In the genomic region with DNA sequence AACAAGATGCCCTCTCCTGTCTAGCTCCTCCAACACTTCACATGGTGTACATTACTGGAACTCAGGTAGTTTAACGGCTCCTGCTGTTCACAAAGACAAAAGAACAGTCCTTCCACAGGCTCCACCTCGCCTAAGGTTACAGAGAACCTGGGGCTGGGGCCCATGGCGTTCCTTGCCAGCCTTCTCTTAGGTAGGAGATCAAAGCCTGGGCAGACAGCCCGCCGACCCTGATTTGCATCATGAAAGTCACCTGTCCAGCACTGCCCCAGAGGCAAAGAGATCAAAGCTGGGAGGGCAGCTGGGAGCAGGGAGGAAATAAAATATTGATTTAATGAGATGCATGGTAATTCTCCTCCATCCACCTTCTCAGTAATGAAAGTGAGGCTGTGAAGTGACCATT, we compare ENCODE assay signal across 23 cellular contexts.
"Had no signal": no experiment of that assay in that cellular context is flagged by ENCODE, and none has a peak within 500 bp of the region (broad histone marks: within the 10 kb centered on the region; RNA-seq: fewer than 3 reads in every experiment).

No MANE protein-coding gene starts in this region.

- H3K4me3 ChIP-seq: colonic mucosa, dorsolateral prefrontal cortex, esophagus muscularis mucosa, gastrocnemius medialis, testis, upper lobe of left lung had no signal

- H3K36me3 Mint-ChIP-seq: activated naive CD8-positive, alpha-beta T cell; memory B cell; stimulated activated memory B cell treated with anti-CD40 and anti-IgM and Interleukin-4, amounts not matched to agents 10 μg/mL and 1 μg/mL and 100 μg/mL, for 72 hours had no signal

- H3K9me3 Mint-ChIP-seq: activated T-cell treated with anti-CD3 and anti-CD28 coated beads, Interleukin-2, amount 50 U/mL, for 4 hours; activated T-helper 2 cell treated with anti-CD3 and anti-CD28 coated beads, Interferon-gamma antibody, Interleukin-2, Interleukin-4, amounts not matched to agents 10 μg/mL and 5 μg/mL and 100 μg/mL, durations not matched to agents 14 hours and 24 hours and 36 hours; effector memory CD8-positive, alpha-beta T cell; memory B cell; stimulated activated memory B cell treated with anti-CD40 and anti-IgM and Interleukin-4, amounts not matched to agents 10 μg/mL and 1 μg/mL and 100 μg/mL, for 72 hours had no signal

- ATAC-seq: activated T-cell treated with anti-CD3 and anti-CD28 coated beads, Interleukin-2, amount 50 U/mL, for 4 hours; effector memory CD8-positive, alpha-beta T cell; gastrocnemius medialis had no signal

- H3K27ac ChIP-seq: colonic mucosa, dorsolateral prefrontal cortex, esophagus muscularis mucosa, gastrocnemius medialis, testis, upper lobe of left lung had no signal

- H3K9me3 ChIP-seq: colonic mucosa, esophagus muscularis mucosa, gastrocnemius medialis, testis, upper lobe of left lung had no signal

- H3K36me3 ChIP-seq: colonic mucosa, esophagus muscularis mucosa, gastrocnemius medialis, upper lobe of left lung had no signal

- H3K4me3 Mint-ChIP-seq: activated naive CD8-positive, alpha-beta T cell; activated T-cell treated with anti-CD3 and anti-CD28 coated beads, Interleukin-2, amount 50 U/mL, for 4 hours; effector memory CD8-positive, alpha-beta T cell had no signal

- H3K27ac Mint-ChIP-seq: activated naive CD8-positive, alpha-beta T cell; activated T-helper 2 cell treated with anti-CD3 and anti-CD28 coated beads, Interferon-gamma antibody, Interleukin-2, Interleukin-4, amounts not matched to agents 10 μg/mL and 5 μg/mL and 100 μg/mL, durations not matched to agents 14 hours and 24 hours and 36 hours; effector memory CD8-positive, alpha-beta T cell; memory B cell; stimulated activated memory B cell treated with anti-CD40 and anti-IgM and Interleukin-4, amounts not matched to agents 10 μg/mL and 1 μg/mL and 100 μg/mL, for 72 hours had no signal

- H3K27me3 ChIP-seq: colonic mucosa, esophagus muscularis mucosa, gastrocnemius medialis, testis, upper lobe of left lung had no signal

- DNase-seq: activated CD4-positive, alpha-beta T cell treated with anti-CD3 and anti-CD28 coated beads for 1 hour; activated CD4-positive, alpha-beta T cell treated with anti-CD3 and anti-CD28 coated beads, Interleukin-2, amount 50 U/mL, for 4 hours; activated CD8-positive, alpha-beta memory T cell treated with anti-CD3 and anti-CD28 coated beads for 24 hours; activated CD8-positive, alpha-beta memory T cell treated with anti-CD3 and anti-CD28 coated beads, Interleukin-2, amount 50 U/mL, for 4 hours; activated naive CD4-positive, alpha-beta T cell; activated T-cell treated with anti-CD3 and anti-CD28 coated beads, Interleukin-2, amount 50 U/mL, for 4 hours; colonic mucosa; dorsolateral prefrontal cortex; effector memory CD8-positive, alpha-beta T cell; gastrocnemius medialis; head of caudate nucleus; hypothalamus; nucleus accumbens; small intestine; stimulated activated CD4-positive, alpha-beta T cell treated with anti-CD3 and anti-CD28 coated beads, Interleukin-15, amount 100 ng/mL, for 24 hours; T-helper 1 cell; testis; upper lobe of left lung had no signal

- H3K4me1 ChIP-seq: colonic mucosa, gastrocnemius medialis, testis, upper lobe of left lung had no signal
